Comparison of ENCODE assay signal across 10 cellular contexts in genomic region chr10:112848212-112848611, GRCh38.
"Had no signal": no experiment of that assay in that cellular context is flagged by ENCODE, and none has a peak within 500 bp of the region (broad histone marks: within the 10 kb centered on the region; RNA-seq: fewer than 3 reads in every experiment).

No MANE protein-coding gene starts in this region.

- H3K4me1 ChIP-seq: HAP-1 had no signal

- H3K36me3 ChIP-seq: HAP-1 had no signal

- ATAC-seq: HCT116, HepG2 had no signal

- H3K27ac Mint-ChIP-seq: HFFc6, IgD-negative memory B cell had no signal

- DNase-seq: GM23248, GOT3, HFFc6, KG1 had no signal

- H3K27ac ChIP-seq: GM23248, HL-60 had no signal

- H3K9me3 ChIP-seq: HAP-1 had no signal

- H3K4me3 Mint-ChIP-seq: HFFc6 had no signal

- H3K9ac ChIP-seq: GM23248 had no signal

- FAIRE-seq: H54, HepG2 had no signal

- H2AFZ ChIP-seq: GM23248 had no signal

- H3K27me3 Mint-ChIP-seq: IgD-negative memory B cell had no signal

- H3K4me3 ChIP-seq: GM23248, HAP-1 had no signal
